8 cellular contexts compared by ENCODE assay signal in genomic region chr1:156337888-156338179, GRCh38. TPM values are rescaled to one million over a fixed set of nuclear protein-coding genes. Genes with fewer than 3 reads are reported as not detected.
DNase-seq lines count a peak whose midpoint lies in the region; ATAC-seq and TF ChIP-seq lines count a peak whose summit lies in the region.

No MANE protein-coding gene starts in this region.

- DNase-seq in NCI-H2227 (lab: John Stamatoyannopoulos, UW; ENCODE audit: unreplicated experiment) (peak; percentile 48), NCI-H2227 treated with DMSO at 0.1 percent for 48 hours (lab: John Stamatoyannopoulos, UW) (no peak), activated B cell treated with CpG ODN at 0.5 μM for 24 hours (no peak), gastrocnemius medialis (no peak), GM19238 (ENCODE audit: insufficient read length, low spot score) (no peak)
- DNase-seq in effector CD8-positive, alpha-beta T cell (lab: John Stamatoyannopoulos, UW) = no peak

- H3K4me1 ChIP-seq in gastroesophageal sphincter = peaks cover 0 to 27% (median 12%) of the 10 kb centered on the region in 3 donors
- peaks cover 12 to 19% of the 10 kb centered on the region in 2 donors for H3K4me1 ChIP-seq in gastrocnemius medialis

- peaks cover 48% of the 10 kb centered on the region for H3K36me3 Mint-ChIP-seq in activated B cell treated with CpG ODN at 0.5 μM for 24 hours (ENCODE audit: low read depth)

- POLR2A ChIA-PET in activated B cell treated with CpG ODN at 0.5 μM for 24 hours (lab: Charles Lee) = interaction anchor here (0.5 to 1.2 kb wide), 5 partner anchors 55 to 429 kb away, joined by 3 to 5 read pairs (median 3); partner anchors contain the start of genes PRCC and SMG5

- ATAC-seq in activated B cell treated with CpG ODN at 0.5 μM for 24 hours (ENCODE audit: low read depth) (no peak), gastroesophageal sphincter (peak; percentile 18), gastrocnemius medialis (peak; percentile 39 to 40), GM21423 (IDR thresholded peaks at IDR 0.05; ENCODE audit: unreplicated experiment) (no peak)

- TF ChIP-seq POLR2A in gastroesophageal sphincter (IDR thresholded peaks at IDR 0.05) (no peak), gastrocnemius medialis (IDR thresholded peaks at IDR 0.05) (no peak)

- no peaks in the 10 kb centered on the region for H3K27me3 Mint-ChIP-seq in activated B cell treated with CpG ODN at 0.5 μM for 24 hours

- H3K9me3 ChIP-seq in gastroesophageal sphincter (no peaks in the 10 kb centered on the region), gastrocnemius medialis (no peaks in the 10 kb centered on the region)

- intact Hi-C loops in activated B cell treated with CpG ODN at 0.5 μM for 24 hours (cut with micrococcal nuclease) (loop anchor here (1.0 to 5.0 kb wide), 6 partner anchors 41 to 404 kb away; partner anchors contain the start of genes GLMP, KHDC4, LAMTOR2 and MEX3A), gastrocnemius medialis (cut with DNase I; ENCODE audit: low total_unique reads) (loop anchor here (1.0 to 10.0 kb wide), 3 partner anchors 57 to 407 kb away; partner anchors contain the start of gene MRPL24)

- WGBS in gastroesophageal sphincter (ENCODE audit: low coverage in 1 of 2), 2 donors = 0 to 1% methylated on average over 12 to 14 of the region's 14 CpGs

- TF ChIP-seq EP300 in gastroesophageal sphincter (IDR thresholded peaks at IDR 0.05) = no peak

- H3K27me3 ChIP-seq in gastroesophageal sphincter (no peaks in the 10 kb centered on the region), gastrocnemius medialis (no peaks in the 10 kb centered on the region)

- CTCF ChIA-PET in activated B cell treated with CpG ODN at 0.5 μM for 24 hours (lab: Charles Lee) = interaction anchor here (1.6 kb wide), 1 partner anchor 18 kb away, joined by 4 read pairs; no protein-coding TSS in a partner anchor

- peak overlapping the region; percentile 97 for H3K4me3 Mint-ChIP-seq in activated B cell treated with CpG ODN at 0.5 μM for 24 hours

- no peaks in the 10 kb centered on the region for H3K9me3 Mint-ChIP-seq in activated B cell treated with CpG ODN at 0.5 μM for 24 hours

- H3K27ac ChIP-seq in gastroesophageal sphincter (peak overlapping the region; percentile 0 to 91 (median 88)), gastrocnemius medialis (peak overlapping the region; percentile 92 to 97 (median 96))

- peaks cover 40% of the 10 kb centered on the region for H3K4me1 Mint-ChIP-seq in activated B cell treated with CpG ODN at 0.5 μM for 24 hours

- peak overlapping the region; percentile 97 for H3K27ac Mint-ChIP-seq in activated B cell treated with CpG ODN at 0.5 μM for 24 hours

- in situ Hi-C loops in gastrocnemius medialis (cut with MboI; ENCODE audit: low sequenced_read_pairs in 4 of 4) = no loop called here

- H3K36me3 ChIP-seq in gastroesophageal sphincter (peaks cover 0 to 30% of the 10 kb centered on the region in 2 donors), gastrocnemius medialis (peaks cover 0 to 30% of the 10 kb centered on the region in 2 donors)

- TF ChIP-seq CTCF in activated B cell treated with CpG ODN at 0.5 μM for 24 hours (IDR thresholded peaks at IDR 0.05) (no peak), gastroesophageal sphincter (IDR thresholded peaks at IDR 0.05) (no peak), gastrocnemius medialis (IDR thresholded peaks at IDR 0.05 in 4 of 5, conservative IDR thresholded peaks at IDR 0.05 in 1 of 5) (no peak)

- H3K4me3 ChIP-seq in gastroesophageal sphincter = peak overlapping the region; percentile 48 to 77
- peak overlapping the region; percentile 69 to 91 (median 84) for H3K4me3 ChIP-seq in gastrocnemius medialis

RNA-seq across cellular contexts. Expression of gene CCT3, which starts 0.3 kb away (rescaled TPM):
- 255 and 260 TPM in 2 replicates for total RNA-seq in activated B cell treated with CpG ODN at 0.5 μM for 24 hours
- 100 to 1,000 TPM; 189 to 224 (median 209) TPM for total RNA-seq in gastroesophageal sphincter
- total RNA-seq in gastrocnemius medialis = 100 to 1,000 TPM; 147 to 189 (median 180) TPM

RNA-seq across cellular contexts. Expression of gene TSACC, which starts 0.5 kb away (rescaled TPM):
- total RNA-seq in activated B cell treated with CpG ODN at 0.5 μM for 24 hours = 0.44 TPM in 1 of 2 replicates, not detected in the other
- total RNA-seq in gastroesophageal sphincter = not detected
- not detected for total RNA-seq in gastrocnemius medialis

RNA-seq across cellular contexts. Expression of gene RHBG, which starts 31.2 kb away (rescaled TPM):
- total RNA-seq in activated B cell treated with CpG ODN at 0.5 μM for 24 hours (not detected in 2 replicates), gastroesophageal sphincter (not detected), gastrocnemius medialis (not detected)

RNA-seq across cellular contexts. Expression of gene VHLL, which starts 38.7 kb away (rescaled TPM):
- not detected in 2 replicates for total RNA-seq in activated B cell treated with CpG ODN at 0.5 μM for 24 hours
- total RNA-seq in gastroesophageal sphincter = not detected
- total RNA-seq in gastrocnemius medialis = not detected

RNA-seq across cellular contexts. Expression of gene GLMP, which starts 42.4 kb away (rescaled TPM):
- total RNA-seq in activated B cell treated with CpG ODN at 0.5 μM for 24 hours = 15.9 and 16.8 TPM in 2 replicates
- 10 to 100 TPM; 31.9 to 53.0 (median 38.6) TPM for total RNA-seq in gastroesophageal sphincter
- total RNA-seq in gastrocnemius medialis = 10 to 100 TPM; 10.1 to 16.5 (median 13.6) TPM

Comparison
In these comparisons a context has a peak if more than half of its experiments do, and no peak if none do; other contexts are left out.
1. ATAC-seq: peak in gastroesophageal sphincter (single experiment) and gastrocnemius medialis (2 of 2); none in activated B cell treated with CpG ODN at 0.5 μM for 24 hours (single experiment) and GM21423 (single experiment).